Comparison of ENCODE assay signal across 8 cellular contexts in genomic region chr2:240565267-240566202, GRCh38. TPM values are rescaled to one million over a fixed set of nuclear protein-coding genes. Genes with fewer than 3 reads are reported as not detected.
A peak's percentile ranks its signal among the peaks of the same experiment; 100 is the strongest.
DNase-seq lines count a peak whose midpoint lies in the region; ATAC-seq, FAIRE-seq and TF ChIP-seq lines count a peak whose summit lies in the region.

No MANE protein-coding gene starts in this region.

- H3K4me3 Mint-ChIP-seq in brain: peak overlapping the region in 4 of 5 experiments; percentile 45 to 72 (median 68)

- 0 out of 2 replicates have a peak overlapping the region, but pooled peaks have one; percentile 1 for H2AFZ ChIP-seq in Karpas-422 (ENCODE audit: low read length)
- H2AFZ ChIP-seq in HepG2 (ENCODE audit: low read length): no peak overlapping the region

- H3K4me2 ChIP-seq in DOHH2 (ENCODE audit: low read length): peak overlapping the region; percentile 100
- peak overlapping the region; percentile 80 for H3K4me2 ChIP-seq in Karpas-422 (ENCODE audit: low read depth, low read length, poor library complexity, severe bottlenecking)
- H3K4me2 ChIP-seq in HepG2 (ENCODE audit: low read depth, low read length): peak overlapping the region; percentile 100

- no peaks in the 10 kb centered on the region for H3K9me3 Mint-ChIP-seq in brain

- BruUV-seq in HepG2 (replicated peaks; lab: Mats Ljungman, UMichigan): no TSS peak

- no peak for TF ChIP-seq RAD21 in HepG2 (CRISPR knock-in tag; IDR thresholded peaks at IDR 0.05)

- FAIRE-seq in HepG2 (lab: Jason Lieb, UNC): peak; percentile 55

- H4K20me1 ChIP-seq in DOHH2 (ENCODE audit: control insufficient read depth, insufficient read depth, low read depth, low read length): peaks cover 5% of the 10 kb centered on the region
- H4K20me1 ChIP-seq in Karpas-422 (ENCODE audit: insufficient read depth, low read depth, low read length): no peaks in the 10 kb centered on the region
- H4K20me1 ChIP-seq in HepG2 (ENCODE audit: insufficient read depth, low read length): no peaks in the 10 kb centered on the region; the same call in 1 of the 2 replicates

- ATAC-seq in GM21576 (IDR thresholded peaks at IDR 0.05; ENCODE audit: unreplicated experiment) (peak; percentile 28), HepG2 (peak; percentile 56)

- in situ Hi-C loops in HepG2 (cut with HindIII; ENCODE audit: extremely low pct_ligation_motif_present, low pct_unique_long_range_greater_than_20kb): loop anchor here (25.0 kb wide), 1 partner anchor 647 kb away; no protein-coding TSS in a partner anchor

- H3K4me1 Mint-ChIP-seq in brain: peaks cover 64% of the 10 kb centered on the region

- TF ChIP-seq CTCF in DOHH2 (IDR thresholded peaks at IDR 0.05; ENCODE audit: low read depth, low read length, poor library complexity, severe bottlenecking) (no peak), brain (conservative IDR thresholded peaks at IDR 0.05) (no peak), HepG2 (CRISPR knock-in tag; IDR thresholded peaks at IDR 0.05) (no peak; the same call in 1 of the 2 replicates)

- no peaks in the 10 kb centered on the region for H3K9me3 ChIP-seq in DOHH2 (ENCODE audit: control insufficient read depth, insufficient read depth, low read length)
- no peaks in the 10 kb centered on the region for H3K9me3 ChIP-seq in Karpas-422 (ENCODE audit: low read length)
- no peaks in the 10 kb centered on the region for H3K9me3 ChIP-seq in HepG2 (ENCODE audit: low read length)

- 18% methylated on average over 22 of the region's 27 CpGs for WGBS in HepG2 (ENCODE audit: low lambda C conversion rate)

- H3K36me3 ChIP-seq in DOHH2 (ENCODE audit: control insufficient read depth, low read length) (peaks cover 45% of the 10 kb centered on the region), Karpas-422 (ENCODE audit: insufficient read depth, low read length) (peaks cover 4% of the 10 kb centered on the region; the same call in 1 of the 2 replicates), HepG2 (replicated peaks in 1 of 2; ENCODE audit: control insufficient read depth in 1 of 2, insufficient read depth in 2 of 2, low read length in 2 of 2) (peaks cover 0 to 7% of the 10 kb centered on the region in 2 experiments; a peak in 2 of 5 replicates)

- no peaks in the 10 kb centered on the region for H3K27me3 Mint-ChIP-seq in brain

- TF ChIP-seq POLR2A in HepG2 (IDR thresholded peaks at IDR 0.05; ENCODE audit: insufficient read depth in 1 of 2, low read depth in 2 of 2, low read length in 2 of 2): peak in 1 of 2 experiments; percentile 61; a peak in 2 of 4 replicates

- TF ChIP-seq EP300 in HepG2 (IDR thresholded peaks at IDR 0.05; ENCODE audit: low read depth in 2 of 2, low read length in 2 of 2) (0 out of 4 replicates have a peak, but pooled peaks of 1 of the 2 experiments have one; percentile 12), HepG2 (CRISPR knock-in tag; IDR thresholded peaks at IDR 0.05; ENCODE audit: borderline replicate concordance) (peak; percentile 26; the same call in 1 of the 2 replicates)

- peak overlapping the region; percentile 89 for H3K4me3 ChIP-seq in DOHH2 (ENCODE audit: low read length)
- H3K4me3 ChIP-seq in Karpas-422 (ENCODE audit: low read length): peak overlapping the region; percentile 66
- peak overlapping the region; percentile 64 to 89 (median 71) for H3K4me3 ChIP-seq in HepG2 (replicated peaks in 1 of 3; ENCODE audit: insufficient read depth in 1 of 3, low read depth in 2 of 3, low read length in 3 of 3)

- H3K27ac ChIP-seq in DOHH2 (ENCODE audit: low read depth, low read length) (peak overlapping the region; percentile 95), Karpas-422 (ENCODE audit: low read length) (peak overlapping the region; percentile 81), HepG2 (ENCODE audit: extremely low read length, insufficient read depth, low read length) (peak overlapping the region; percentile 71)

- DNase-seq in Karpas-422: peak; percentile 84
- peak; percentile 94 for DNase-seq in UCSD-AML1 (lab: John Stamatoyannopoulos, UW; ENCODE audit: unreplicated experiment)
- DNase-seq in HepG2 (ENCODE audit: low spot score): peak; percentile 92
- DNase-seq in stimulated activated CD4-positive, alpha-beta T cell treated with anti-CD3 and anti-CD28 coated beads, TNF-alpha, amount 100 ng/mL, for 4 hours (ENCODE audit: low read depth in 3 of 3): peak; percentile 69 to 81 (median 76)
- no peak for DNase-seq in NCI-H524 treated with DMSO at 0.1 percent for 48 hours (lab: John Stamatoyannopoulos, UW)

- H3F3A ChIP-seq in DOHH2 (ENCODE audit: control insufficient read depth, insufficient read depth): peaks cover 25% of the 10 kb centered on the region

- peak overlapping the region; percentile 46 to 83 (median 76) for H3K27ac Mint-ChIP-seq in brain

- intact Hi-C loops in HepG2 (cut with micrococcal nuclease; ENCODE audit: unreplicated experiment): loop anchor here (2.0 kb wide), 1 partner anchor 15 kb away; no protein-coding TSS in a partner anchor

- no peaks in the 10 kb centered on the region for H3K36me3 Mint-ChIP-seq in brain

- H3K79me2 ChIP-seq in DOHH2 (ENCODE audit: control insufficient read depth, low read length) (peaks cover 81% of the 10 kb centered on the region), Karpas-422 (ENCODE audit: low read length) (peaks cover 38% of the 10 kb centered on the region), HepG2 (ENCODE audit: insufficient read depth, low read length) (peaks cover 24% of the 10 kb centered on the region)

- H3K27me3 ChIP-seq in DOHH2 (ENCODE audit: control insufficient read depth, low read length) (no peaks in the 10 kb centered on the region), Karpas-422 (ENCODE audit: low read length) (no peaks in the 10 kb centered on the region), HepG2 (ENCODE audit: control insufficient read depth in 1 of 2, insufficient read depth in 2 of 2, low read length in 2 of 2) (no peaks in the 10 kb centered on the region; a peak in 1 of 5 replicates)

- peaks cover 72% of the 10 kb centered on the region for H3K4me1 ChIP-seq in DOHH2 (ENCODE audit: control insufficient read depth, low read length)
- H3K4me1 ChIP-seq in Karpas-422 (ENCODE audit: low read length): peaks cover 60% of the 10 kb centered on the region
- H3K4me1 ChIP-seq in HepG2 (ENCODE audit: insufficient read depth, low read length): peaks cover 52% of the 10 kb centered on the region

- H3K9ac ChIP-seq in Karpas-422 (ENCODE audit: low read length) (peak overlapping the region; percentile 84), HepG2 (ENCODE audit: insufficient read depth, low read depth, low read length) (peak overlapping the region; percentile 83)

- POLR2A ChIA-PET in HepG2 (lab: Yijun Ruan, JAX): interaction anchor here (0.8 to 7.2 kb wide), 14 partner anchors 8 to 314 kb away, joined by 3 to 149 read pairs (median 6); partner anchors contain the start of genes ANKMY1 and CAPN10

- H3K9me2 ChIP-seq in DOHH2 (replicated peaks; ENCODE audit: control insufficient read depth, low read length): no peaks in the 10 kb centered on the region
- H3K9me2 ChIP-seq in Karpas-422 (replicated peaks; ENCODE audit: insufficient read depth, low read length): no peaks in the 10 kb centered on the region

- CTCF ChIA-PET in HepG2 (lab: Yijun Ruan, JAX; ENCODE audit: low intra/inter-chr PET ratio, low total read pairs): interaction anchor here (0.5 to 1.2 kb wide), 3 partner anchors 14 to 39 kb away, joined by 3 to 4 read pairs (median 4); no protein-coding TSS in a partner anchor

RNA-seq across cellular contexts. Expression of gene RNPEPL1, which starts 2.7 kb away (rescaled TPM):
- 28.4 and 44.0 TPM in 2 replicates for total RNA-seq in Karpas-422 (2014; rRNA removed; shearing (Covaris generic); ENCODE audit: low replicate concordance)
- 48.5 TPM for polyA plus RNA-seq in brain (ENCODE audit: insufficient read depth, low read depth, low replicate concordance)
- 13.0 and 27.6 TPM in 2 replicates for total RNA-seq in HepG2 (2016; rRNA removed; fragmentation: Illumina TruSeq; extraction: Trizol)
- total RNA-seq in HepG2 (2016; cell fraction: cytosol; rRNA removed; fragmentation: Illumina TruSeq; extraction: Trizol; ENCODE audit: low read depth): 21.9 and 24.8 TPM in 2 replicates
- total RNA-seq in HepG2 (2016; cell fraction: insoluble cytoplasmic fraction; rRNA removed; fragmentation: Illumina TruSeq; extraction: Trizol): 12.9 and 23.2 TPM in 2 replicates
- 50.1 and 53.8 TPM in 2 replicates for total RNA-seq in HepG2 (2016; cell fraction: membrane; rRNA removed; fragmentation: Illumina TruSeq; extraction: Trizol)
- 17.5 and 21.9 TPM in 2 replicates for total RNA-seq in HepG2 (2016; cell fraction: nucleus; rRNA removed; fragmentation: Illumina TruSeq; extraction: Trizol)
- polyA plus RNA-seq in HepG2 (2011; rRNA removed): 18.0 and 28.8 TPM in 2 replicates
- polyA plus RNA-seq in HepG2 (2011; cell fraction: cytosol; rRNA removed): 20.3 and 26.3 TPM in 2 replicates
- 94.3 and 114 TPM in 2 replicates for polyA plus RNA-seq in HepG2 (2011; cell fraction: nucleus; rRNA removed)
- 37.2 and 56.3 TPM in 2 replicates for polyA plus RNA-seq in HepG2 (2012)
- polyA plus RNA-seq in HepG2 (2016; cell fraction: cytosol; fragmentation: Illumina TruSeq; extraction: Trizol; ENCODE audit: low read depth): 43.4 and 46.1 TPM in 2 replicates
- 40.1 and 49.6 TPM in 2 replicates for polyA plus RNA-seq in HepG2 (2016; cell fraction: insoluble cytoplasmic fraction; fragmentation: Illumina TruSeq; extraction: Trizol; ENCODE audit: low read depth)
- polyA plus RNA-seq in HepG2 (2016; cell fraction: membrane; fragmentation: Illumina TruSeq; extraction: Trizol; ENCODE audit: low read depth): 85.0 and 102 TPM in 2 replicates
- 57.9 and 59.3 TPM in 2 replicates for polyA plus RNA-seq in HepG2 (2016; cell fraction: nucleus; fragmentation: Illumina TruSeq; extraction: Trizol; ENCODE audit: insufficient read depth, low read depth)
- 15.3 and 64.5 TPM in 2 replicates for polyA minus RNA-seq in HepG2 (2011; rRNA and poly(A)+ RNA removed; ENCODE audit: low replicate concordance)
- 55.0 and 57.6 TPM in 2 replicates for polyA minus RNA-seq in HepG2 (2011; cell fraction: cytosol; rRNA and poly(A)+ RNA removed)
- 18.6 and 21.0 TPM in 2 replicates for polyA minus RNA-seq in HepG2 (2011; cell fraction: nucleus; rRNA and poly(A)+ RNA removed)

RNA-seq across cellular contexts. Expression of gene DUSP28, which starts 5.4 kb away (rescaled TPM):
- 8.1 and 9.3 TPM in 2 replicates for total RNA-seq in Karpas-422 (2014; rRNA removed; shearing (Covaris generic); ENCODE audit: low replicate concordance)
- polyA plus RNA-seq in brain (ENCODE audit: insufficient read depth, low read depth, low replicate concordance) (6.3 TPM), HepG2 (2011; rRNA removed) (6.7 and 8.6 TPM in 2 replicates)
- 2.5 and 5.2 TPM in 2 replicates for total RNA-seq in HepG2 (2016; rRNA removed; fragmentation: Illumina TruSeq; extraction: Trizol)
- total RNA-seq in HepG2 (2016; cell fraction: cytosol; rRNA removed; fragmentation: Illumina TruSeq; extraction: Trizol; ENCODE audit: low read depth): 4.5 and 4.9 TPM in 2 replicates
- 2.9 and 5.6 TPM in 2 replicates for total RNA-seq in HepG2 (2016; cell fraction: insoluble cytoplasmic fraction; rRNA removed; fragmentation: Illumina TruSeq; extraction: Trizol)
- total RNA-seq in HepG2 (2016; cell fraction: membrane; rRNA removed; fragmentation: Illumina TruSeq; extraction: Trizol): 6.2 and 6.3 TPM in 2 replicates
- 7.1 TPM in 2 replicates for total RNA-seq in HepG2 (2016; cell fraction: nucleus; rRNA removed; fragmentation: Illumina TruSeq; extraction: Trizol)
- polyA plus RNA-seq in HepG2 (2011; cell fraction: cytosol; rRNA removed): 3.4 and 4.1 TPM in 2 replicates
- 6.6 and 6.7 TPM in 2 replicates for polyA plus RNA-seq in HepG2 (2011; cell fraction: nucleus; rRNA removed)
- polyA plus RNA-seq in HepG2 (2012): 5.4 and 6.8 TPM in 2 replicates
- 4.9 and 6.2 TPM in 2 replicates for polyA plus RNA-seq in HepG2 (2016; cell fraction: cytosol; fragmentation: Illumina TruSeq; extraction: Trizol; ENCODE audit: low read depth)
- polyA plus RNA-seq in HepG2 (2016; cell fraction: insoluble cytoplasmic fraction; fragmentation: Illumina TruSeq; extraction: Trizol; ENCODE audit: low read depth): 3.9 and 4.1 TPM in 2 replicates
- 5.5 and 7.1 TPM in 2 replicates for polyA plus RNA-seq in HepG2 (2016; cell fraction: membrane; fragmentation: Illumina TruSeq; extraction: Trizol; ENCODE audit: low read depth)
- 11.1 and 15.5 TPM in 2 replicates for polyA plus RNA-seq in HepG2 (2016; cell fraction: nucleus; fragmentation: Illumina TruSeq; extraction: Trizol; ENCODE audit: insufficient read depth, low read depth)
- polyA minus RNA-seq in HepG2 (2011; rRNA and poly(A)+ RNA removed; ENCODE audit: low replicate concordance): 2.8 and 4.2 TPM in 2 replicates
- polyA minus RNA-seq in HepG2 (2011; cell fraction: cytosol; rRNA and poly(A)+ RNA removed): 1.7 and 2.2 TPM in 2 replicates
- 11.5 and 12.3 TPM in 2 replicates for polyA minus RNA-seq in HepG2 (2011; cell fraction: nucleus; rRNA and poly(A)+ RNA removed)

RNA-seq across cellular contexts. Expression of gene ANKMY1, which starts 7.7 kb away (rescaled TPM):
- total RNA-seq in Karpas-422 (2014; rRNA removed; shearing (Covaris generic); ENCODE audit: low replicate concordance): 25.7 and 30.8 TPM in 2 replicates
- 7.0 TPM for polyA plus RNA-seq in brain (ENCODE audit: insufficient read depth, low read depth, low replicate concordance)
- total RNA-seq in HepG2 (2016; rRNA removed; fragmentation: Illumina TruSeq; extraction: Trizol): 7.3 and 11.7 TPM in 2 replicates
- total RNA-seq in HepG2 (2016; cell fraction: cytosol; rRNA removed; fragmentation: Illumina TruSeq; extraction: Trizol; ENCODE audit: low read depth): 9.7 and 12.6 TPM in 2 replicates
- 8.8 and 12.4 TPM in 2 replicates for total RNA-seq in HepG2 (2016; cell fraction: insoluble cytoplasmic fraction; rRNA removed; fragmentation: Illumina TruSeq; extraction: Trizol)
- 10.6 and 11.9 TPM in 2 replicates for total RNA-seq in HepG2 (2016; cell fraction: membrane; rRNA removed; fragmentation: Illumina TruSeq; extraction: Trizol)
- total RNA-seq in HepG2 (2016; cell fraction: nucleus; rRNA removed; fragmentation: Illumina TruSeq; extraction: Trizol): 23.2 and 30.1 TPM in 2 replicates
- polyA plus RNA-seq in HepG2 (2011; rRNA removed): 18.8 and 20.5 TPM in 2 replicates
- 11.7 and 12.1 TPM in 2 replicates for polyA plus RNA-seq in HepG2 (2011; cell fraction: cytosol; rRNA removed)
- polyA plus RNA-seq in HepG2 (2011; cell fraction: nucleus; rRNA removed): 55.1 and 66.4 TPM in 2 replicates
- 8.0 and 8.9 TPM in 2 replicates for polyA plus RNA-seq in HepG2 (2012)
- 2.6 and 3.4 TPM in 2 replicates for polyA plus RNA-seq in HepG2 (2016; cell fraction: cytosol; fragmentation: Illumina TruSeq; extraction: Trizol; ENCODE audit: low read depth)
- polyA plus RNA-seq in HepG2 (2016; cell fraction: insoluble cytoplasmic fraction; fragmentation: Illumina TruSeq; extraction: Trizol; ENCODE audit: low read depth): 7.8 and 8.8 TPM in 2 replicates
- polyA plus RNA-seq in HepG2 (2016; cell fraction: membrane; fragmentation: Illumina TruSeq; extraction: Trizol; ENCODE audit: low read depth): 4.9 and 6.3 TPM in 2 replicates
- 30.4 and 35.4 TPM in 2 replicates for polyA plus RNA-seq in HepG2 (2016; cell fraction: nucleus; fragmentation: Illumina TruSeq; extraction: Trizol; ENCODE audit: insufficient read depth, low read depth)
- 41.3 and 43.1 TPM in 2 replicates for polyA minus RNA-seq in HepG2 (2011; rRNA and poly(A)+ RNA removed; ENCODE audit: low replicate concordance)
- 6.0 and 6.9 TPM in 2 replicates for polyA minus RNA-seq in HepG2 (2011; cell fraction: cytosol; rRNA and poly(A)+ RNA removed)
- 52.8 and 56.1 TPM in 2 replicates for polyA minus RNA-seq in HepG2 (2011; cell fraction: nucleus; rRNA and poly(A)+ RNA removed)

RNA-seq across cellular contexts. Expression of gene CAPN10, which starts 21.0 kb away (rescaled TPM):
- total RNA-seq in Karpas-422 (2014; rRNA removed; shearing (Covaris generic); ENCODE audit: low replicate concordance): 22.9 and 44.0 TPM in 2 replicates
- polyA plus RNA-seq in brain (ENCODE audit: insufficient read depth, low read depth, low replicate concordance) (15.8 TPM), HepG2 (2011; rRNA removed) (27.6 and 40.7 TPM in 2 replicates)
- total RNA-seq in HepG2 (2016; rRNA removed; fragmentation: Illumina TruSeq; extraction: Trizol): 16.5 and 32.4 TPM in 2 replicates
- 18.3 and 20.3 TPM in 2 replicates for total RNA-seq in HepG2 (2016; cell fraction: cytosol; rRNA removed; fragmentation: Illumina TruSeq; extraction: Trizol; ENCODE audit: low read depth)
- total RNA-seq in HepG2 (2016; cell fraction: insoluble cytoplasmic fraction; rRNA removed; fragmentation: Illumina TruSeq; extraction: Trizol): 16.1 and 35.0 TPM in 2 replicates
- total RNA-seq in HepG2 (2016; cell fraction: membrane; rRNA removed; fragmentation: Illumina TruSeq; extraction: Trizol): 28.2 and 28.4 TPM in 2 replicates
- total RNA-seq in HepG2 (2016; cell fraction: nucleus; rRNA removed; fragmentation: Illumina TruSeq; extraction: Trizol): 26.3 and 36.2 TPM in 2 replicates
- polyA plus RNA-seq in HepG2 (2011; cell fraction: cytosol; rRNA removed): 15.8 and 24.7 TPM in 2 replicates
- 157 and 173 TPM in 2 replicates for polyA plus RNA-seq in HepG2 (2011; cell fraction: nucleus; rRNA removed)
- 24.4 and 27.6 TPM in 2 replicates for polyA plus RNA-seq in HepG2 (2012)
- polyA plus RNA-seq in HepG2 (2016; cell fraction: cytosol; fragmentation: Illumina TruSeq; extraction: Trizol; ENCODE audit: low read depth): 9.1 and 9.4 TPM in 2 replicates
- 17.4 and 18.2 TPM in 2 replicates for polyA plus RNA-seq in HepG2 (2016; cell fraction: insoluble cytoplasmic fraction; fragmentation: Illumina TruSeq; extraction: Trizol; ENCODE audit: low read depth)
- polyA plus RNA-seq in HepG2 (2016; cell fraction: membrane; fragmentation: Illumina TruSeq; extraction: Trizol; ENCODE audit: low read depth): 15.5 and 17.2 TPM in 2 replicates
- 59.4 and 61.4 TPM in 2 replicates for polyA plus RNA-seq in HepG2 (2016; cell fraction: nucleus; fragmentation: Illumina TruSeq; extraction: Trizol; ENCODE audit: insufficient read depth, low read depth)
- polyA minus RNA-seq in HepG2 (2011; rRNA and poly(A)+ RNA removed; ENCODE audit: low replicate concordance): 11.2 and 33.8 TPM in 2 replicates
- polyA minus RNA-seq in HepG2 (2011; cell fraction: cytosol; rRNA and poly(A)+ RNA removed): 10.8 TPM in 2 replicates
- polyA minus RNA-seq in HepG2 (2011; cell fraction: nucleus; rRNA and poly(A)+ RNA removed): 50.0 and 57.6 TPM in 2 replicates

RNA-seq across cellular contexts. Expression of gene GPR35, which starts 59.7 kb away (rescaled TPM):
- total RNA-seq in Karpas-422 (2014; rRNA removed; shearing (Covaris generic); ENCODE audit: low replicate concordance): 1.1 and 1.9 TPM in 2 replicates
- polyA plus RNA-seq in brain (ENCODE audit: insufficient read depth, low read depth, low replicate concordance): 1.5 TPM
- 21.6 and 27.1 TPM in 2 replicates for total RNA-seq in HepG2 (2016; rRNA removed; fragmentation: Illumina TruSeq; extraction: Trizol)
- total RNA-seq in HepG2 (2016; cell fraction: cytosol; rRNA removed; fragmentation: Illumina TruSeq; extraction: Trizol; ENCODE audit: low read depth): 10.2 and 10.8 TPM in 2 replicates
- total RNA-seq in HepG2 (2016; cell fraction: insoluble cytoplasmic fraction; rRNA removed; fragmentation: Illumina TruSeq; extraction: Trizol): 21.3 and 26.9 TPM in 2 replicates
- total RNA-seq in HepG2 (2016; cell fraction: membrane; rRNA removed; fragmentation: Illumina TruSeq; extraction: Trizol): 25.5 and 33.7 TPM in 2 replicates
- total RNA-seq in HepG2 (2016; cell fraction: nucleus; rRNA removed; fragmentation: Illumina TruSeq; extraction: Trizol): 19.4 and 20.1 TPM in 2 replicates
- 44.2 and 60.8 TPM in 2 replicates for polyA plus RNA-seq in HepG2 (2011; rRNA removed)
- polyA plus RNA-seq in HepG2 (2011; cell fraction: cytosol; rRNA removed): 37.9 and 80.2 TPM in 2 replicates
- polyA plus RNA-seq in HepG2 (2011; cell fraction: nucleus; rRNA removed): 150 and 165 TPM in 2 replicates
- 34.0 and 39.9 TPM in 2 replicates for polyA plus RNA-seq in HepG2 (2012)
- polyA plus RNA-seq in HepG2 (2016; cell fraction: cytosol; fragmentation: Illumina TruSeq; extraction: Trizol; ENCODE audit: low read depth): 6.5 and 7.6 TPM in 2 replicates
- 14.4 and 15.8 TPM in 2 replicates for polyA plus RNA-seq in HepG2 (2016; cell fraction: insoluble cytoplasmic fraction; fragmentation: Illumina TruSeq; extraction: Trizol; ENCODE audit: low read depth)
- polyA plus RNA-seq in HepG2 (2016; cell fraction: membrane; fragmentation: Illumina TruSeq; extraction: Trizol; ENCODE audit: low read depth): 17.8 and 17.9 TPM in 2 replicates
- polyA plus RNA-seq in HepG2 (2016; cell fraction: nucleus; fragmentation: Illumina TruSeq; extraction: Trizol; ENCODE audit: insufficient read depth, low read depth): 29.6 and 37.8 TPM in 2 replicates
- polyA minus RNA-seq in HepG2 (2011; rRNA and poly(A)+ RNA removed; ENCODE audit: low replicate concordance): 0.14 and 219 TPM in 2 replicates
- 44.3 and 46.7 TPM in 2 replicates for polyA minus RNA-seq in HepG2 (2011; cell fraction: cytosol; rRNA and poly(A)+ RNA removed)
- 30.9 and 33.3 TPM in 2 replicates for polyA minus RNA-seq in HepG2 (2011; cell fraction: nucleus; rRNA and poly(A)+ RNA removed)
